In genomic region chr10:102713814-102714620, GRCh38 we compare ENCODE assay signal across 1 cellular context.
A peak's percentile ranks its signal among the peaks of the same experiment; 100 is the strongest.
TF ChIP-seq lines count a peak whose summit lies in the region.

Gene ARL3 (minus strand): TSS chr10:102714397. CDS start chr10:102714275, 122 bp downstream.

TF ChIP-seq in GM12878, 131 proteins besides CTCF, POLR2A, EP300 and RAD21 (continued from another document):
- TF ChIP-seq E4F1 (IDR thresholded peaks at IDR 0.05; ENCODE audit: borderline replicate concordance, partially characterized antibody), result peak; percentile 59
- TF ChIP-seq TBL1XR1 (IDR thresholded peaks at IDR 0.05; ENCODE audit: low read depth, low read length), result peak; percentile 60; the same call in 1 of the 2 replicates
- TF ChIP-seq BMI1 (IDR thresholded peaks at IDR 0.05; ENCODE audit: borderline replicate concordance), result peak; percentile 97
- 0 out of 2 replicates have a peak, but pooled peaks have one; percentile 28 for TF ChIP-seq CREM (IDR thresholded peaks at IDR 0.05; ENCODE audit: low read depth)
- no peak for TF ChIP-seq CHD1 (IDR thresholded peaks at IDR 0.05; ENCODE audit: low read depth, low read length)
- peak; percentile 42; the same call in 1 of the 2 replicates for TF ChIP-seq SIN3A (IDR thresholded peaks at IDR 0.05; ENCODE audit: low read depth, low read length)
- peak; percentile 6 for TF ChIP-seq PBX3 (IDR thresholded peaks at IDR 0.05; ENCODE audit: insufficient replicate concordance, low read depth, low read length)
- TF ChIP-seq CEBPZ (IDR thresholded peaks at IDR 0.05; ENCODE audit: low read depth, low read length), result no peak
- no peak for TF ChIP-seq NFIC (IDR thresholded peaks at IDR 0.05; ENCODE audit: low read depth, low read length)
- TF ChIP-seq SREBF1 (IDR thresholded peaks at IDR 0.05; ENCODE audit: low read length), result no peak
- no peak for TF ChIP-seq GABPA (IDR thresholded peaks at IDR 0.05; ENCODE audit: low read depth)
- TF ChIP-seq MAX (IDR thresholded peaks at IDR 0.05; ENCODE audit: low read depth, low read length), result peak; percentile 71
- TF ChIP-seq STAT3 (IDR thresholded peaks at IDR 0.05; ENCODE audit: low read depth, low read length), result no peak
- no peak for TF ChIP-seq MEF2A (IDR thresholded peaks at IDR 0.05; ENCODE audit: insufficient read depth, low read depth, low read length)
- TF ChIP-seq ESRRA (IDR thresholded peaks at IDR 0.05; ENCODE audit: low read length), result no peak
- TF ChIP-seq E2F4 (IDR thresholded peaks at IDR 0.05; ENCODE audit: low read depth, low read length), result peak; percentile 29; the same call in 1 of the 2 replicates
- no peak for TF ChIP-seq IRF4 (IDR thresholded peaks at IDR 0.05; ENCODE audit: low read depth, low read length)
- TF ChIP-seq NRF1 (conservative IDR thresholded peaks at IDR 0.05; ENCODE audit: low read depth, low read length), result peak; percentile 54
- no peak for TF ChIP-seq BCLAF1 (IDR thresholded peaks at IDR 0.05)
- no peak; the same call in 1 of the 2 replicates for TF ChIP-seq MXI1 (IDR thresholded peaks at IDR 0.05; ENCODE audit: low read depth, low read length)
- no peak for TF ChIP-seq WRNIP1 (IDR thresholded peaks at IDR 0.05; ENCODE audit: borderline replicate concordance, low read depth, low read length)
- no peak for TF ChIP-seq ZNF622 (IDR thresholded peaks at IDR 0.05)
- TF ChIP-seq MTA2 (IDR thresholded peaks at IDR 0.05; ENCODE audit: low read depth), result peak; percentile 57
- peak; percentile 48; the same call in 1 of the 2 replicates for TF ChIP-seq CREB1 (IDR thresholded peaks at IDR 0.05; ENCODE audit: low read depth)
- TF ChIP-seq SMC3 (IDR thresholded peaks at IDR 0.05; ENCODE audit: borderline replicate concordance, low read length), result no peak
TF ChIP-seq in GM12878: peak in this region for 44.
